Comparison of ENCODE assay signal across 27 cellular contexts in genomic region chr15:98809273-98809672, GRCh38.
A peak's percentile ranks its signal among the peaks of the same experiment; 100 is the strongest.
DNase-seq lines count a peak whose midpoint lies in the region; ATAC-seq and TF ChIP-seq lines count a peak whose summit lies in the region.
"Had no signal": no experiment of that assay in that cellular context is flagged by ENCODE, and none has a peak within 500 bp of the region (broad histone marks: within the 10 kb centered on the region; RNA-seq: fewer than 3 reads in every experiment).

No MANE protein-coding gene starts in this region.

- H3K27me3 ChIP-seq in prostate gland (replicated peaks; ENCODE audit: insufficient read depth), result no peaks in the 10 kb centered on the region
- H3K27me3 ChIP-seq: ascending aorta; BLaER1 treated with 17β-estradiol and CSF1 and Interleukin-3, amounts not matched to agents 10 nM and 100 nM; dorsolateral prefrontal cortex; neural progenitor cell had no signal

- H3K27ac ChIP-seq in C4-2B (peak overlapping the region; percentile 74), prostate gland (peak overlapping the region; percentile 40 to 63)
- H3K27ac ChIP-seq: BLaER1 treated with 17β-estradiol and CSF1 and Interleukin-3, amounts not matched to agents 10 nM and 100 nM; neural progenitor cell had no signal

- H3K4me1 Mint-ChIP-seq in WTC11 (peaks cover 61% of the 10 kb centered on the region), glutamatergic neuron (ENCODE audit: low read depth, unreplicated experiment) (no peaks in the 10 kb centered on the region)
- no peaks in the 10 kb centered on the region for H3K4me1 Mint-ChIP-seq in activated T-helper 1 cell treated with anti-CD3 and anti-CD28 coated beads, Interleukin-12 subunit alpha, Interleukin-12 subunit beta, Interleukin-2, Interleukin-4 antibody, amounts not matched to agents 30 ng/mL and 10 ng/mL and 1 ng/mL, durations not matched to agents 14 hours and 24 hours and 36 hours (ENCODE audit: low read depth)
- H3K4me1 Mint-ChIP-seq: activated naive CD8-positive, alpha-beta T cell treated with anti-CD3 and anti-CD28 coated beads, Interleukin-2, amount 10 ng/mL, durations not matched to agents 7 days and 5 days; central memory CD8-positive, alpha-beta T cell had no signal

- TF ChIP-seq CTCF in C4-2B (conservative IDR thresholded peaks at IDR 0.05) (no peak), WTC11 (IDR thresholded peaks at IDR 0.05) (no peak), glutamatergic neuron (IDR thresholded peaks at IDR 0.05; ENCODE audit: partially characterized antibody, unreplicated experiment) (no peak), prostate gland (IDR thresholded peaks at IDR 0.05) (no peak)

- H3K9me3 ChIP-seq in prostate gland, result no peaks in the 10 kb centered on the region
- H3K9me3 ChIP-seq: ascending aorta, Caco-2 had no signal

- H3K9me3 Mint-ChIP-seq in WTC11, result no peaks in the 10 kb centered on the region
- peaks cover 7% of the 10 kb centered on the region for H3K9me3 Mint-ChIP-seq in glutamatergic neuron (ENCODE audit: unreplicated experiment)
- H3K9me3 Mint-ChIP-seq in activated T-helper 1 cell treated with anti-CD3 and anti-CD28 coated beads, Interleukin-12 subunit alpha, Interleukin-12 subunit beta, Interleukin-2, Interleukin-4 antibody, amounts not matched to agents 30 ng/mL and 10 ng/mL and 1 ng/mL, durations not matched to agents 14 hours and 24 hours and 36 hours, result no peaks in the 10 kb centered on the region
- H3K9me3 Mint-ChIP-seq: activated CD4-positive, alpha-beta memory T cell treated with anti-CD3 and anti-CD28 coated beads for 36 hours; central memory CD8-positive, alpha-beta T cell had no signal

- CTCF ChIA-PET in WTC11 (lab: Charles Lee), result interaction anchor here (0.9 kb wide), 1 partner anchor 42 kb away, joined by 3 read pairs; no protein-coding TSS in a partner anchor

- H3K36me3 Mint-ChIP-seq in WTC11 (no peaks in the 10 kb centered on the region), glutamatergic neuron (ENCODE audit: unreplicated experiment) (no peaks in the 10 kb centered on the region)
- peaks cover 1% of the 10 kb centered on the region for H3K36me3 Mint-ChIP-seq in activated T-helper 1 cell treated with anti-CD3 and anti-CD28 coated beads, Interleukin-12 subunit alpha, Interleukin-12 subunit beta, Interleukin-2, Interleukin-4 antibody, amounts not matched to agents 30 ng/mL and 10 ng/mL and 1 ng/mL, durations not matched to agents 14 hours and 24 hours and 36 hours (ENCODE audit: low read depth)
- H3K36me3 Mint-ChIP-seq: activated CD4-positive, alpha-beta memory T cell treated with anti-CD3 and anti-CD28 coated beads for 36 hours had no signal

- peak; percentile 11 for TF ChIP-seq POLR2A in prostate gland (IDR thresholded peaks at IDR 0.05)

- H3K4me3 ChIP-seq in prostate gland, result no peak overlapping the region
- H3K4me3 ChIP-seq: BLaER1 treated with 17β-estradiol and CSF1 and Interleukin-3, amounts not matched to agents 10 nM and 100 nM; dorsolateral prefrontal cortex; K562; neural progenitor cell had no signal

- DNase-seq in WTC11 (ENCODE audit: low spot score) (no peak), glutamatergic neuron (no peak), prostate gland (ENCODE audit: low spot score) (peak; percentile 68), AG08396 (ENCODE audit: low spot score) (no peak)
- DNase-seq in activated T-helper 1 cell treated with anti-CD3 and anti-CD28 coated beads, Interleukin-12 subunit alpha, Interleukin-12 subunit beta, Interleukin-2, Interleukin-4 antibody, amounts not matched to agents 30 ng/mL and 10 ng/mL and 1 ng/mL, durations not matched to agents 14 hours and 24 hours and 36 hours (ENCODE audit: low spot score), result no peak
- DNase-seq: activated CD4-positive, alpha-beta memory T cell treated with anti-CD3 and anti-CD28 coated beads for 36 hours; activated CD8-positive, alpha-beta memory T cell treated with anti-CD3 and anti-CD28 coated beads, Interleukin-2, amount 50 U/mL, for 4 hours; activated naive CD8-positive, alpha-beta T cell treated with anti-CD3 and anti-CD28 coated beads, Interleukin-2, amount 10 ng/mL, durations not matched to agents 7 days and 5 days; Caco-2; DMS79 treated with DMSO at 0.1 percent for 48 hours; HCEC 1CT; NCI-H1417; NCI-H2029 treated with DMSO at 0.1 percent for 48 hours; NCI-H345; NCI-H748 treated with DMSO at 0.1 percent for 48 hours; stimulated activated naive CD4-positive, alpha-beta T cell had no signal

- WGBS in prostate gland, result 47% methylated on average over 11 of the region's 11 CpGs

- ATAC-seq in WTC11 (no peak), HG03457 (IDR thresholded peaks at IDR 0.05; ENCODE audit: unreplicated experiment) (no peak)
- ATAC-seq: activated CD4-positive, CD25-positive, alpha-beta regulatory T cell treated with anti-CD3 and anti-CD28 coated beads, Interleukin-2, amount 50 U/mL, for 24 hours; K562 had no signal

- peaks cover 3% of the 10 kb centered on the region for H3K4me1 ChIP-seq in prostate gland (replicated peaks)

- H3K27ac Mint-ChIP-seq in WTC11 (peak overlapping the region; percentile 82; the same call in 1 of the 2 replicates), glutamatergic neuron (ENCODE audit: unreplicated experiment) (peak overlapping the region; percentile 33)
- H3K27ac Mint-ChIP-seq in activated T-helper 1 cell treated with anti-CD3 and anti-CD28 coated beads, Interleukin-12 subunit alpha, Interleukin-12 subunit beta, Interleukin-2, Interleukin-4 antibody, amounts not matched to agents 30 ng/mL and 10 ng/mL and 1 ng/mL, durations not matched to agents 14 hours and 24 hours and 36 hours, result no peak overlapping the region
- H3K27ac Mint-ChIP-seq: activated CD4-positive, alpha-beta memory T cell treated with anti-CD3 and anti-CD28 coated beads for 36 hours; activated naive CD8-positive, alpha-beta T cell treated with anti-CD3 and anti-CD28 coated beads, Interleukin-2, amount 10 ng/mL, durations not matched to agents 7 days and 5 days; activated T-helper 2 cell treated with anti-CD3 and anti-CD28 coated beads, Interferon-gamma antibody, Interleukin-2, Interleukin-4, amounts not matched to agents 10 μg/mL and 5 μg/mL and 100 μg/mL, durations not matched to agents 14 hours and 24 hours and 36 hours; neural progenitor cell; progenitor cell of endocrine pancreas had no signal

- intact Hi-C loops in prostate gland (cut with DNase I), result no loop called here
- intact Hi-C loops in activated T-helper 1 cell treated with anti-CD3 and anti-CD28 coated beads, Interleukin-12 subunit alpha, Interleukin-12 subunit beta, Interleukin-2, Interleukin-4 antibody, amounts not matched to agents 30 ng/mL and 10 ng/mL and 1 ng/mL, durations not matched to agents 14 hours and 24 hours and 36 hours (cut with micrococcal nuclease), result no loop called here

- H3K36me3 ChIP-seq in prostate gland, result no peaks in the 10 kb centered on the region
- H3K36me3 ChIP-seq: ascending aorta, neural progenitor cell had no signal

- H3K4me3 Mint-ChIP-seq in WTC11, result no peak overlapping the region
- no peak overlapping the region for H3K4me3 Mint-ChIP-seq in glutamatergic neuron (ENCODE audit: unreplicated experiment)
- H3K4me3 Mint-ChIP-seq in activated T-helper 1 cell treated with anti-CD3 and anti-CD28 coated beads, Interleukin-12 subunit alpha, Interleukin-12 subunit beta, Interleukin-2, Interleukin-4 antibody, amounts not matched to agents 30 ng/mL and 10 ng/mL and 1 ng/mL, durations not matched to agents 14 hours and 24 hours and 36 hours, result no peak overlapping the region
- H3K4me3 Mint-ChIP-seq: activated CD4-positive, alpha-beta memory T cell treated with anti-CD3 and anti-CD28 coated beads for 36 hours; activated naive CD8-positive, alpha-beta T cell treated with anti-CD3 and anti-CD28 coated beads, Interleukin-2, amount 10 ng/mL, durations not matched to agents 7 days and 5 days; central memory CD8-positive, alpha-beta T cell; neural progenitor cell had no signal

- POLR2A ChIA-PET in WTC11 (lab: Charles Lee), result no interaction called here

- H3K27me3 Mint-ChIP-seq in WTC11 (ENCODE audit: low read depth), result no peaks in the 10 kb centered on the region
- H3K27me3 Mint-ChIP-seq in glutamatergic neuron (ENCODE audit: unreplicated experiment), result no peaks in the 10 kb centered on the region
- peaks cover 2% of the 10 kb centered on the region for H3K27me3 Mint-ChIP-seq in activated T-helper 1 cell treated with anti-CD3 and anti-CD28 coated beads, Interleukin-12 subunit alpha, Interleukin-12 subunit beta, Interleukin-2, Interleukin-4 antibody, amounts not matched to agents 30 ng/mL and 10 ng/mL and 1 ng/mL, durations not matched to agents 14 hours and 24 hours and 36 hours (ENCODE audit: insufficient read depth)
- H3K27me3 Mint-ChIP-seq: activated CD4-positive, alpha-beta memory T cell treated with anti-CD3 and anti-CD28 coated beads for 36 hours; activated naive CD8-positive, alpha-beta T cell treated with anti-CD3 and anti-CD28 coated beads, Interleukin-2, amount 10 ng/mL, durations not matched to agents 7 days and 5 days; progenitor cell of endocrine pancreas had no signal

TF ChIP-seq in WTC11, 78 proteins besides CTCF, POLR2A, EP300 and RAD21:
- TF ChIP-seq ZNF425 (CRISPR knock-in tag; conservative IDR thresholded peaks at IDR 0.05), result no peak
- no peak for TF ChIP-seq TEAD1 (CRISPR knock-in tag; IDR thresholded peaks at IDR 0.05)
- no peak for TF ChIP-seq RELA (CRISPR knock-in tag; IDR thresholded peaks at IDR 0.05; ENCODE audit: borderline replicate concordance)
- TF ChIP-seq NFYB (CRISPR knock-in tag; conservative IDR thresholded peaks at IDR 0.05; ENCODE audit: low read depth), result no peak
- TF ChIP-seq GABPB1 (CRISPR knock-in tag; IDR thresholded peaks at IDR 0.05), result no peak
- no peak for TF ChIP-seq ETV6 (CRISPR knock-in tag; IDR thresholded peaks at IDR 0.05)
- TF ChIP-seq JAZF1 (CRISPR knock-in tag; IDR thresholded peaks at IDR 0.05), result no peak
- no peak for TF ChIP-seq MYBL2 (CRISPR knock-in tag; IDR thresholded peaks at IDR 0.05)
- no peak for TF ChIP-seq FOXP1 (CRISPR knock-in tag; IDR thresholded peaks at IDR 0.05; ENCODE audit: borderline replicate concordance)
- TF ChIP-seq NR3C1 (CRISPR knock-in tag; conservative IDR thresholded peaks at IDR 0.05; ENCODE audit: low read depth), result no peak
